9 cellular contexts compared by ENCODE assay signal in the genomic region with DNA sequence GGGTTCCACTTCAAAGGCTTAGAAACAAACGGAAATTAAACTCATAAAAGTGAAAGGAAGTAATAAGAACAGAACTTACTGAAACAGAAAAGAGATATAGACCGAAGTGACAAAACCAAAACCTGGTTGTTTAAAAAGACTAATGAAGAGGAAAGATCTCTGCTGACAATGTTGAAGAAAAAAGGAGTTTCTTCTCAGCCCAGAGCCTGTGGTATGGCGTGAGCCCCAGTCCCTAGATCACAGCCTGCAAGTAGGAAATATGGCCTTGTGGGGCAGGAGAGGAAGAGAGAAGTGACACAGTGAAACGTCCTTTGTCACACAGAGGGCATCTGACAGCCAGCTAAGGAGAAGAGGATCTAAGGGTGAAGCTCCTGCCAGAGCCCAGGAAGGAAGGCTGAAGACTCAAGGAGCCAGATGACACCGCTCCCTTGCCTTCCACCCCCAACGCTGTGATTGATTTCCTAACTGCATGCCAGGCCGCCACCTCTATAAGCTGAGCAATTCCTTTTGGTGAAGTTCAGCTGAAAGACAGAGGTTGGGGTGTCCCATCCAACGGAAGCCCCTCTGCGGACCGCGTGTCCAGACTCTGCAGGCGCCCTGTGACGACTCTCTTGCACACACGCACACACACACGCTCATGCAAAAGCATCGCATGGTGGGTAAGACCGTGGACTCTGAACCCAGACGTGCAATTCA.
DNase-seq lines count a peak whose midpoint lies in the region; ATAC-seq and TF ChIP-seq lines count a peak whose summit lies in the region.
"Had no signal": no experiment of that assay in that cellular context is flagged by ENCODE, and none has a peak within 500 bp of the region (broad histone marks: within the 10 kb centered on the region; RNA-seq: fewer than 3 reads in every experiment).

No MANE protein-coding gene starts in this region.

- peaks cover 79% of the 10 kb centered on the region for H3K4me1 Mint-ChIP-seq in activated CD4-positive, alpha-beta memory T cell treated with anti-CD3 and anti-CD28 coated beads, Interleukin-2, amount 10 ng/mL, durations not matched to agents 7 days and 5 days

- BruUV-seq in mammary epithelial cell (replicated peaks; lab: Mats Ljungman, UMichigan), result no TSS peak

- H3K4me3 Mint-ChIP-seq in activated CD4-positive, alpha-beta memory T cell treated with anti-CD3 and anti-CD28 coated beads, Interleukin-2, amount 10 ng/mL, durations not matched to agents 7 days and 5 days, result peak overlapping the region; percentile 72

- H3K4me1 ChIP-seq in neutrophil (ENCODE audit: control insufficient read depth in 1 of 2, insufficient read depth in 1 of 2, low read depth in 1 of 2, low read length in 1 of 2) (peaks cover 92 to 100% of the 10 kb centered on the region in 2 experiments), mammary epithelial cell (ENCODE audit: insufficient read depth, low read length) (peaks cover 8% of the 10 kb centered on the region), esophagus muscularis mucosa (peaks cover 49 to 98% (median 92%) of the 10 kb centered on the region in 4 donors), HAP-1 (no peaks in the 10 kb centered on the region)

- no peak overlapping the region for H2AFZ ChIP-seq in mammary epithelial cell (ENCODE audit: low read depth, low read length)

- in situ Hi-C loops in mammary epithelial cell (cut with MboI; ENCODE audit: low sequenced_read_pairs in 2 of 2), result no loop called here
- in situ Hi-C loops in HAP-1 (cut with MboI; ENCODE audit: low sequenced_read_pairs), result no loop called here

- H3K4me3 ChIP-seq in neutrophil (ENCODE audit: low read depth in 1 of 2, low read length in 1 of 2), result peak overlapping the region; percentile 15 to 37
- H3K4me3 ChIP-seq in mammary epithelial cell (replicated peaks in 1 of 3; ENCODE audit: insufficient read depth in 1 of 3, low read depth in 2 of 3, low read length in 3 of 3), result no peak overlapping the region
- H3K4me3 ChIP-seq in esophagus muscularis mucosa, result no peak overlapping the region
- no peak overlapping the region for H3K4me3 ChIP-seq in HAP-1

- peaks cover 27% of the 10 kb centered on the region for H3K79me2 ChIP-seq in mammary epithelial cell (ENCODE audit: insufficient read depth, low read length)

- peak; percentile 37 for DNase-seq in activated CD4-positive, alpha-beta memory T cell treated with anti-CD3 and anti-CD28 coated beads, Interleukin-2, amount 10 ng/mL, durations not matched to agents 7 days and 5 days
- DNase-seq in mammary epithelial cell, result no peak
- no peak for DNase-seq in esophagus muscularis mucosa (ENCODE audit: extremely low spot score)
- DNase-seq in NCI-H82 (lab: John Stamatoyannopoulos, UW), result no peak
- no peak for DNase-seq in HAP-1 (ENCODE audit: low spot score in 2 of 2)
- DNase-seq: HCEC 1CT had no signal

- H3K4me2 ChIP-seq in mammary epithelial cell (ENCODE audit: insufficient read depth, low read depth, low read length), result no peak overlapping the region

- intact Hi-C loops in mammary epithelial cell (cut with micrococcal nuclease) (no loop called here), esophagus muscularis mucosa (cut with DNase I) (no loop called here)

- no peak overlapping the region for H3K9ac ChIP-seq in mammary epithelial cell (ENCODE audit: insufficient read depth, low read length)

- H3K27ac ChIP-seq in neutrophil (peak overlapping the region; percentile 86), mammary epithelial cell (ENCODE audit: insufficient read depth, low read depth, low read length) (no peak overlapping the region), esophagus muscularis mucosa (replicated peaks in 1 of 4) (peak overlapping the region in 1 of 4 donors; percentile 84)

- H3K9me3 ChIP-seq in neutrophil (no peaks in the 10 kb centered on the region), mammary epithelial cell (replicated peaks; ENCODE audit: insufficient read depth, low read length) (no peaks in the 10 kb centered on the region), esophagus muscularis mucosa (peaks cover 0 to 5% (median 0%) of the 10 kb centered on the region in 4 donors), HAP-1 (peaks cover 4% of the 10 kb centered on the region; the same call in 1 of the 2 replicates)

- TF ChIP-seq CTCF in neutrophil (IDR thresholded peaks at IDR 0.05), result no peak
- no peak for TF ChIP-seq CTCF in mammary epithelial cell (conservative IDR thresholded peaks at IDR 0.05 in 1 of 2, IDR thresholded peaks at IDR 0.05 in 1 of 2; ENCODE audit: extremely low read depth in 1 of 2, insufficient read depth in 1 of 2, low read depth in 1 of 2, low read length in 2 of 2)
- TF ChIP-seq CTCF in esophagus muscularis mucosa (IDR thresholded peaks at IDR 0.05), result no peak

- no peak for TF ChIP-seq POLR2A in esophagus muscularis mucosa (IDR thresholded peaks at IDR 0.05; ENCODE audit: low read depth)

- 94% methylated on average over 18 of the region's 18 CpGs for WGBS in mammary epithelial cell (ENCODE audit: low coverage, missing lambda C conversion rate)
- WGBS in esophagus muscularis mucosa, result 84% methylated on average over 17 of the region's 18 CpGs

- H3K27me3 Mint-ChIP-seq in activated CD4-positive, alpha-beta memory T cell treated with anti-CD3 and anti-CD28 coated beads, Interleukin-2, amount 10 ng/mL, durations not matched to agents 7 days and 5 days, result peaks cover 1% of the 10 kb centered on the region

- no peak for TF ChIP-seq EP300 in esophagus muscularis mucosa (IDR thresholded peaks at IDR 0.05)

- CTCF ChIA-PET in activated CD4-positive, alpha-beta memory T cell treated with anti-CD3 and anti-CD28 coated beads, Interleukin-2, amount 10 ng/mL, durations not matched to agents 7 days and 5 days (lab: Charles Lee), result interaction anchor here (0.7 to 1.2 kb wide), 3 partner anchors 11 to 121 kb away, joined by 3 read pairs; no protein-coding TSS in a partner anchor
- CTCF ChIA-PET in mammary epithelial cell (lab: Charles Lee; ENCODE audit: low non-redundant PET), result no interaction called here

- POLR2A ChIA-PET in activated CD4-positive, alpha-beta memory T cell treated with anti-CD3 and anti-CD28 coated beads, Interleukin-2, amount 10 ng/mL, durations not matched to agents 7 days and 5 days (lab: Charles Lee), result interaction anchor here (1.2 to 2.4 kb wide), 5 partner anchors 8 to 141 kb away, joined by 4 to 20 read pairs (median 8); a partner anchor contains a TSS

- peaks cover 6% of the 10 kb centered on the region for H3K9me3 Mint-ChIP-seq in activated CD4-positive, alpha-beta memory T cell treated with anti-CD3 and anti-CD28 coated beads, Interleukin-2, amount 10 ng/mL, durations not matched to agents 7 days and 5 days

- H4K20me1 ChIP-seq in mammary epithelial cell (ENCODE audit: insufficient read depth, low read length), result peaks cover 3% of the 10 kb centered on the region

- peak overlapping the region; percentile 95 for H3K27ac Mint-ChIP-seq in activated CD4-positive, alpha-beta memory T cell treated with anti-CD3 and anti-CD28 coated beads, Interleukin-2, amount 10 ng/mL, durations not matched to agents 7 days and 5 days

- dilution Hi-C loops in mammary epithelial cell (cut with HindIII; ENCODE audit: low sequenced_read_pairs), result no loop called here

- H3K36me3 ChIP-seq in neutrophil (no peaks in the 10 kb centered on the region), mammary epithelial cell (ENCODE audit: insufficient read depth, low read length) (no peaks in the 10 kb centered on the region), esophagus muscularis mucosa (no peaks in the 10 kb centered on the region), HAP-1 (replicated peaks) (no peaks in the 10 kb centered on the region)

- H3K36me3 Mint-ChIP-seq in activated CD4-positive, alpha-beta memory T cell treated with anti-CD3 and anti-CD28 coated beads, Interleukin-2, amount 10 ng/mL, durations not matched to agents 7 days and 5 days (ENCODE audit: low read depth), result peaks cover 45% of the 10 kb centered on the region

- ATAC-seq in GM18511 (IDR thresholded peaks at IDR 0.05; ENCODE audit: unreplicated experiment) (peak; percentile 77), HG03097 (IDR thresholded peaks at IDR 0.05; ENCODE audit: low FRiP score, unreplicated experiment) (peak; percentile 68)

- no peaks in the 10 kb centered on the region for H3K27me3 ChIP-seq in neutrophil
- H3K27me3 ChIP-seq in mammary epithelial cell (ENCODE audit: insufficient read depth, low read length), result no peaks in the 10 kb centered on the region
- no peaks in the 10 kb centered on the region for H3K27me3 ChIP-seq in esophagus muscularis mucosa
- H3K27me3 ChIP-seq in HAP-1 (ENCODE audit: low read depth), result no peaks in the 10 kb centered on the region

Comparison
In these comparisons a context has a peak if more than half of its experiments do, and no peak if none do; other contexts are left out.
1. H3K4me3 ChIP-seq: peak in neutrophil (2 of 2); none in mammary epithelial cell (0 of 3), esophagus muscularis mucosa (0 of 4) and HAP-1 (single experiment).